Comparison of ENCODE assay signal across 39 cellular contexts in genomic region chr3:135155791-135156190, GRCh38.
"Had no signal": no experiment of that assay in that cellular context is flagged by ENCODE, and none has a peak within 500 bp of the region (broad histone marks: within the 10 kb centered on the region; RNA-seq: fewer than 3 reads in every experiment).

No MANE protein-coding gene starts in this region.

- H3K36me3 ChIP-seq: adrenal gland, ascending aorta, brain microvascular endothelial cell, breast epithelium, cardiac muscle cell had no signal

- H3K27me3 Mint-ChIP-seq: activated naive CD8-positive, alpha-beta T cell treated with anti-CD3 and anti-CD28 coated beads, Interleukin-2, amount 10 ng/mL, durations not matched to agents 7 days and 5 days; activated T-cell treated with anti-CD3 and anti-CD28 coated beads, Interleukin-2, amount 50 U/mL, for 24 hours; activated T-helper 17 cell treated with anti-CD3 and anti-CD28 coated beads, Interleukin-2, amount 50 U/mL, for 72 hours had no signal

- H3K4me1 ChIP-seq: adrenal gland, ascending aorta, body of pancreas, breast epithelium had no signal

- H3K4me3 Mint-ChIP-seq: activated naive CD4-positive, alpha-beta T cell treated with anti-CD3 and anti-CD28 coated beads for 36 hours; activated naive CD4-positive, alpha-beta T cell treated with anti-CD3 and anti-CD28 coated beads, Interleukin-2, amount 50 U/mL, for 24 hours; activated naive CD8-positive, alpha-beta T cell; activated naive CD8-positive, alpha-beta T cell treated with anti-CD3 and anti-CD28 coated beads for 36 hours; activated naive CD8-positive, alpha-beta T cell treated with anti-CD3 and anti-CD28 coated beads, Interleukin-2, amount 10 ng/mL, durations not matched to agents 7 days and 5 days; activated naive CD8-positive, alpha-beta T cell treated with anti-CD3 and anti-CD28 coated beads, Interleukin-2, amount 50 U/mL, for 24 hours; activated T-cell treated with anti-CD3 and anti-CD28 coated beads, Interleukin-2, amount 50 U/mL, for 24 hours; activated T-cell treated with anti-CD3 and anti-CD28 coated beads, Interleukin-2, amount 50 U/mL, for 4 hours; activated T-cell treated with anti-CD3 and anti-CD28 coated beads, Interleukin-2, amount 50 U/mL, for 72 hours; activated T-helper 1 cell treated with anti-CD3 and anti-CD28 coated beads, Interleukin-12 subunit alpha, Interleukin-12 subunit beta, Interleukin-2, Interleukin-4 antibody, amounts not matched to agents 30 ng/mL and 10 ng/mL and 1 ng/mL, durations not matched to agents 14 hours and 24 hours and 36 hours; activated T-helper 17 cell treated with anti-CD3 and anti-CD28 coated beads, Interleukin-2, amount 50 U/mL, for 72 hours; brain; central memory CD8-positive, alpha-beta T cell had no signal

- H3K27me3 ChIP-seq: adrenal gland, ascending aorta, body of pancreas, brain microvascular endothelial cell, breast epithelium had no signal

- FAIRE-seq: astrocyte had no signal

- H3K4me3 ChIP-seq: adrenal gland, ascending aorta, body of pancreas, breast epithelium, cardiac muscle cell had no signal

- H3K9me3 ChIP-seq: adrenal gland, ascending aorta, body of pancreas, breast epithelium had no signal

- H3K4me1 Mint-ChIP-seq: activated naive CD4-positive, alpha-beta T cell treated with anti-CD3 and anti-CD28 coated beads, Interleukin-2, amount 50 U/mL, for 24 hours; activated naive CD8-positive, alpha-beta T cell treated with anti-CD3 and anti-CD28 coated beads for 36 hours; activated naive CD8-positive, alpha-beta T cell treated with anti-CD3 and anti-CD28 coated beads, Interleukin-2, amount 10 ng/mL, durations not matched to agents 7 days and 5 days; activated naive CD8-positive, alpha-beta T cell treated with anti-CD3 and anti-CD28 coated beads, Interleukin-2, amount 50 U/mL, for 24 hours; activated T-helper 17 cell treated with anti-CD3 and anti-CD28 coated beads, Interleukin-2, amount 50 U/mL, for 72 hours; central memory CD8-positive, alpha-beta T cell had no signal

- H3K9me3 Mint-ChIP-seq: activated naive CD8-positive, alpha-beta T cell treated with anti-CD3 and anti-CD28 coated beads for 36 hours; activated naive CD8-positive, alpha-beta T cell treated with anti-CD3 and anti-CD28 coated beads, Interleukin-2, amount 50 U/mL, for 24 hours; activated T-cell treated with anti-CD3 and anti-CD28 coated beads, Interleukin-2, amount 50 U/mL, for 24 hours; activated T-cell treated with anti-CD3 and anti-CD28 coated beads, Interleukin-2, amount 50 U/mL, for 4 hours; activated T-cell treated with anti-CD3 and anti-CD28 coated beads, Interleukin-2, amount 50 U/mL, for 72 hours; activated T-helper 1 cell treated with anti-CD3 and anti-CD28 coated beads, Interleukin-12 subunit alpha, Interleukin-12 subunit beta, Interleukin-2, Interleukin-4 antibody, amounts not matched to agents 30 ng/mL and 10 ng/mL and 1 ng/mL, durations not matched to agents 14 hours and 24 hours and 36 hours; activated T-helper 2 cell treated with anti-CD3 and anti-CD28 coated beads, Interferon-gamma antibody, Interleukin-2, Interleukin-4, amounts not matched to agents 10 μg/mL and 5 μg/mL and 100 μg/mL, durations not matched to agents 14 hours and 24 hours and 36 hours had no signal

- H3K27ac ChIP-seq: adrenal gland, ascending aorta, body of pancreas, brain microvascular endothelial cell, breast epithelium, cardiac muscle cell had no signal

- H3K27ac Mint-ChIP-seq: activated naive CD4-positive, alpha-beta T cell treated with anti-CD3 and anti-CD28 coated beads for 36 hours; activated naive CD4-positive, alpha-beta T cell treated with anti-CD3 and anti-CD28 coated beads, Interleukin-2, amount 50 U/mL, for 24 hours; activated naive CD4-positive, alpha-beta T cell treated with anti-CD3 and anti-CD28 coated beads, Interleukin-2, amount 50 U/mL, for 72 hours; activated naive CD8-positive, alpha-beta T cell; activated naive CD8-positive, alpha-beta T cell treated with anti-CD3 and anti-CD28 coated beads for 36 hours; activated naive CD8-positive, alpha-beta T cell treated with anti-CD3 and anti-CD28 coated beads, Interleukin-2, amount 10 ng/mL, durations not matched to agents 7 days and 5 days; activated naive CD8-positive, alpha-beta T cell treated with anti-CD3 and anti-CD28 coated beads, Interleukin-2, amount 50 U/mL, for 24 hours; activated T-cell treated with anti-CD3 and anti-CD28 coated beads, Interleukin-2, amount 50 U/mL, for 24 hours; activated T-cell treated with anti-CD3 and anti-CD28 coated beads, Interleukin-2, amount 50 U/mL, for 72 hours; activated T-helper 1 cell treated with anti-CD3 and anti-CD28 coated beads, Interleukin-12 subunit alpha, Interleukin-12 subunit beta, Interleukin-2, Interleukin-4 antibody, amounts not matched to agents 30 ng/mL and 10 ng/mL and 1 ng/mL, durations not matched to agents 14 hours and 24 hours and 36 hours; activated T-helper 17 cell treated with anti-CD3 and anti-CD28 coated beads, Interleukin-2, amount 50 U/mL, for 72 hours; activated T-helper 2 cell treated with anti-CD3 and anti-CD28 coated beads, Interferon-gamma antibody, Interleukin-2, Interleukin-4, amounts not matched to agents 10 μg/mL and 5 μg/mL and 100 μg/mL, durations not matched to agents 14 hours and 24 hours and 36 hours; brain had no signal

- ATAC-seq: activated naive CD4-positive, alpha-beta T cell treated with anti-CD3 and anti-CD28 coated beads, Interleukin-2, amount 50 U/mL, for 72 hours; activated naive CD8-positive, alpha-beta T cell treated with anti-CD3 and anti-CD28 coated beads, Interleukin-2, amount 50 U/mL, for 24 hours; activated T-cell treated with anti-CD3 and anti-CD28 coated beads, Interleukin-2, amount 50 U/mL, for 4 hours; activated T-cell treated with anti-CD3 and anti-CD28 coated beads, Interleukin-2, amount 50 U/mL, for 72 hours; activated T-helper 17 cell treated with anti-CD3 and anti-CD28 coated beads, Interleukin-2, amount 50 U/mL, for 72 hours; body of pancreas had no signal

- DNase-seq: activated effector memory CD4-positive, alpha-beta T cell treated with anti-CD3 and anti-CD28 coated beads, Interleukin-2, amount 50 U/mL, for 16 hours; activated effector memory CD4-positive, alpha-beta T cell treated with Interleukin-2 at 50 U/mL for 16 hours; activated gamma-delta T cell; activated gamma-delta T cell treated with Interleukin-2 at 50 U/mL for 16 hours; activated naive CD4-positive, alpha-beta T cell; activated naive CD4-positive, alpha-beta T cell treated with anti-CD3 and anti-CD28 coated beads for 36 hours; activated naive CD4-positive, alpha-beta T cell treated with anti-CD3 and anti-CD28 coated beads, Interleukin-2, amount 50 U/mL, for 16 hours; activated naive CD4-positive, alpha-beta T cell treated with Interleukin-2 at 50 U/mL for 16 hours; activated naive CD8-positive, alpha-beta T cell treated with anti-CD3 and anti-CD28 coated beads for 36 hours; activated naive CD8-positive, alpha-beta T cell treated with anti-CD3 and anti-CD28 coated beads, Interleukin-2, amount 10 ng/mL, durations not matched to agents 7 days and 5 days; activated naive CD8-positive, alpha-beta T cell treated with anti-CD3 and anti-CD28 coated beads, Interleukin-2, amount 50 U/mL, for 24 hours; activated T-cell treated with anti-CD3 and anti-CD28 coated beads for 4 hours; activated T-cell treated with anti-CD3 and anti-CD28 coated beads, Interleukin-2, amount 50 U/mL, for 1 hour; activated T-cell treated with anti-CD3 and anti-CD28 coated beads, Interleukin-2, amount 50 U/mL, for 24 hours; activated T-cell treated with anti-CD3 and anti-CD28 coated beads, Interleukin-2, amount 50 U/mL, for 4 hours; activated T-cell treated with anti-CD3 and anti-CD28 coated beads, Interleukin-2, amount 50 U/mL, for 48 hours; activated T-cell treated with anti-CD3 and anti-CD28 coated beads, Interleukin-2, amount 50 U/mL, for 72 hours; adrenal gland; amniotic stem cell; amygdala; anterior cingulate cortex; aorta; body of pancreas; brain microvascular endothelial cell; caudate nucleus; central memory CD4-positive, alpha-beta T cell; cerebellar nuclear complex had no signal

- H3K36me3 Mint-ChIP-seq: activated naive CD4-positive, alpha-beta T cell treated with anti-CD3 and anti-CD28 coated beads, Interleukin-2, amount 50 U/mL, for 24 hours; activated naive CD4-positive, alpha-beta T cell treated with anti-CD3 and anti-CD28 coated beads, Interleukin-2, amount 50 U/mL, for 72 hours; activated naive CD8-positive, alpha-beta T cell; activated naive CD8-positive, alpha-beta T cell treated with anti-CD3 and anti-CD28 coated beads for 36 hours; activated naive CD8-positive, alpha-beta T cell treated with anti-CD3 and anti-CD28 coated beads, Interleukin-2, amount 10 ng/mL, durations not matched to agents 7 days and 5 days had no signal
